In genomic region chr9:127981559-127982121, GRCh38 we compare ENCODE assay signal across 8 cellular contexts. TPM values are rescaled to one million over a fixed set of nuclear protein-coding genes. Genes with fewer than 3 reads are reported as not detected.
DNase-seq lines count a peak whose midpoint lies in the region; ATAC-seq and TF ChIP-seq lines count a peak whose summit lies in the region.

No MANE protein-coding gene starts in this region.

- H3K4me1 ChIP-seq in foreskin keratinocyte = peaks cover 3% of the 10 kb centered on the region

- CTCF ChIA-PET in activated B cell treated with CpG ODN at 0.5 μM for 24 hours (lab: Charles Lee) = interaction anchor here (5.5 kb wide), 1 partner anchor 27 kb away, joined by 33 read pairs; no protein-coding TSS in a partner anchor

- peaks cover 2% of the 10 kb centered on the region for H3K36me3 ChIP-seq in H7 (replicated peaks; ENCODE audit: control insufficient read depth, insufficient read depth, low read length)

- H3K4me3 Mint-ChIP-seq in activated B cell treated with CpG ODN at 0.5 μM for 24 hours = peak overlapping the region; percentile 89

- TF ChIP-seq CTCF in activated B cell treated with CpG ODN at 0.5 μM for 24 hours (IDR thresholded peaks at IDR 0.05) (no peak), foreskin keratinocyte (conservative IDR thresholded peaks at IDR 0.05) (no peak)

- H3K4me3 ChIP-seq in H7 (ENCODE audit: insufficient read depth, low read depth, low read length) = peak overlapping the region; percentile 48
- peak overlapping the region; percentile 31 to 90 (median 62) for H3K4me3 ChIP-seq in skin epidermis

- peaks cover 67% of the 10 kb centered on the region for H3K4me1 Mint-ChIP-seq in activated B cell treated with CpG ODN at 0.5 μM for 24 hours

- H3K27ac ChIP-seq in foreskin keratinocyte = peak overlapping the region; percentile 28
- peak overlapping the region in 20 of 21 experiments; percentile 72 to 93 (median 85) for H3K27ac ChIP-seq in skin epidermis

- H3K9me3 Mint-ChIP-seq in activated B cell treated with CpG ODN at 0.5 μM for 24 hours = no peaks in the 10 kb centered on the region

- ATAC-seq in activated B cell treated with CpG ODN at 0.5 μM for 24 hours (ENCODE audit: low read depth) (no peak), foreskin keratinocyte (no peak), GM18907 (IDR thresholded peaks at IDR 0.05; ENCODE audit: unreplicated experiment) (no peak), HG02852 (IDR thresholded peaks at IDR 0.05; ENCODE audit: unreplicated experiment) (no peak)

- H3K27me3 ChIP-seq in H7 (ENCODE audit: control insufficient read depth, insufficient read depth, low read length) (no peaks in the 10 kb centered on the region), foreskin keratinocyte (no peaks in the 10 kb centered on the region)

- H3K27ac Mint-ChIP-seq in activated B cell treated with CpG ODN at 0.5 μM for 24 hours = peak overlapping the region; percentile 94

- no peaks in the 10 kb centered on the region for H3K27me3 Mint-ChIP-seq in activated B cell treated with CpG ODN at 0.5 μM for 24 hours

- POLR2A ChIA-PET in activated B cell treated with CpG ODN at 0.5 μM for 24 hours (lab: Charles Lee) = interaction anchor here (0.7 to 8.1 kb wide), 15 partner anchors 10 to 134 kb away, joined by 3 to 93 read pairs (median 5); partner anchors contain the start of genes NAIF1 and SLC25A25

- H3K36me3 Mint-ChIP-seq in activated B cell treated with CpG ODN at 0.5 μM for 24 hours (ENCODE audit: low read depth) = peaks cover 8% of the 10 kb centered on the region

- intact Hi-C loops in activated B cell treated with CpG ODN at 0.5 μM for 24 hours (cut with micrococcal nuclease) = loop anchor here (1.0 to 5.0 kb wide), 7 partner anchors 10 to 146 kb away; partner anchors contain the start of genes NAIF1 and PTGES2

- DNase-seq in H7 = no peak
- no peak for DNase-seq in activated B cell treated with CpG ODN at 0.5 μM for 24 hours
- peak in 1 of 2 donors; percentile 8 for DNase-seq in foreskin keratinocyte
- no peak for DNase-seq in SW480 (ENCODE audit: low spot score)
- no peak for DNase-seq in kidney glomerular epithelial cell (lab: John Stamatoyannopoulos, UW)

RNA-seq across cellular contexts. Expression of gene EEIG1, which starts 0.9 kb away (rescaled TPM):
- total RNA-seq in H7 (2014; rRNA removed; shearing (Covaris generic)) = 16.9 and 27.1 TPM in 2 replicates
- total RNA-seq in activated B cell treated with CpG ODN at 0.5 μM for 24 hours (65.8 and 88.1 TPM in 2 replicates), foreskin keratinocyte (4.1 and 6.1 TPM in 2 replicates)
- polyA plus RNA-seq in foreskin keratinocyte = 4.0 and 5.6 TPM in 2 replicates

RNA-seq across cellular contexts. Expression of gene DPM2, which starts 44.0 kb away (rescaled TPM):
- 38.3 and 45.6 TPM in 2 replicates for total RNA-seq in H7 (2014; rRNA removed; shearing (Covaris generic))
- total RNA-seq in activated B cell treated with CpG ODN at 0.5 μM for 24 hours (41.4 and 50.6 TPM in 2 replicates), foreskin keratinocyte (32.5 and 33.4 TPM in 2 replicates)
- polyA plus RNA-seq in foreskin keratinocyte = 61.0 and 65.8 TPM in 2 replicates

RNA-seq across cellular contexts. Expression of gene PIP5KL1, which starts 51.1 kb away (rescaled TPM):
- total RNA-seq in H7 (2014; rRNA removed; shearing (Covaris generic)) = 0.94 and 3.4 TPM in 2 replicates
- total RNA-seq in activated B cell treated with CpG ODN at 0.5 μM for 24 hours (1.7 and 1.8 TPM in 2 replicates), foreskin keratinocyte (4.7 and 6.3 TPM in 2 replicates)
- polyA plus RNA-seq in foreskin keratinocyte = 4.8 and 7.9 TPM in 2 replicates
